15 cellular contexts compared by ENCODE assay signal in the genomic region with DNA sequence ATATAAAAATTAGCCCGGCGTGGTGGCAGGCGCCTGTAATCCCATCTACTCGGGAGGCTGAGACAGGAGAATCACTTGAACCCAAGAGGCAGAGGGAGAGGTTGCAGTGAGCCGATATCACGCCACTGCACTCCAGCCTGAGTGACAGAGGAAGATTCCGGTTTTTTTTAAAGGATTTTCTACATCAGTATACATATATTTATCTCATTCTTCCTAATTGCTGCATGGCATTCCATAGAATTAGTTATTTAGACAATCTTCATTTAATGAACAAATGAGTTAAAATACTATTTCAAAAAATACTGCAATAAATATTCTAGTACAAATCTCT. TPM values are rescaled to one million over a fixed set of nuclear protein-coding genes. Genes with fewer than 3 reads are reported as not detected.
A peak's percentile ranks its signal among the peaks of the same experiment; 100 is the strongest.
DNase-seq lines count a peak whose midpoint lies in the region; ATAC-seq and TF ChIP-seq lines count a peak whose summit lies in the region.
"Had no signal": no experiment of that assay in that cellular context is flagged by ENCODE, and none has a peak within 500 bp of the region (broad histone marks: within the 10 kb centered on the region; RNA-seq: fewer than 3 reads in every experiment).

No MANE protein-coding gene starts in this region.

- POLR2A ChIA-PET in activated CD4-positive, alpha-beta T cell treated with anti-CD3 and anti-CD28 coated beads, Interleukin-2, amount 10 ng/mL, durations not matched to agents 7 days and 5 days (lab: Charles Lee), result interaction anchor here (0.6 kb wide), 1 partner anchor 11 kb away, joined by 3 read pairs; no protein-coding TSS in a partner anchor

- no peaks in the 10 kb centered on the region for H3K9me3 Mint-ChIP-seq in activated CD4-positive, alpha-beta T cell treated with anti-CD3 and anti-CD28 coated beads, Interleukin-2, amount 10 ng/mL, durations not matched to agents 7 days and 5 days
- peaks cover 0 to 7% (median 6%) of the 10 kb centered on the region in 5 experiments for H3K9me3 Mint-ChIP-seq in brain
- H3K9me3 Mint-ChIP-seq: central memory CD8-positive, alpha-beta T cell had no signal

- H3F3A ChIP-seq in Loucy (ENCODE audit: low read depth), result 0 out of 2 replicates have a peak, but pooled peaks cover 2% of the 10 kb centered on the region

- peaks cover 85% of the 10 kb centered on the region for H3K79me2 ChIP-seq in Loucy (ENCODE audit: insufficient read depth, low read length)

- no peaks in the 10 kb centered on the region for H3K9me2 ChIP-seq in Loucy (replicated peaks; ENCODE audit: low read depth, low read length)

- H3K4me1 Mint-ChIP-seq in activated CD4-positive, alpha-beta T cell treated with anti-CD3 and anti-CD28 coated beads, Interleukin-2, amount 10 ng/mL, durations not matched to agents 7 days and 5 days, result peaks cover 58% of the 10 kb centered on the region
- peaks cover 45% of the 10 kb centered on the region for H3K4me1 Mint-ChIP-seq in brain

- H3K9me3 ChIP-seq in Loucy (ENCODE audit: insufficient read depth, low read depth, low read length) (no peaks in the 10 kb centered on the region), gastrocnemius medialis (no peaks in the 10 kb centered on the region)
- H3K9me3 ChIP-seq: left lung, tibial nerve had no signal

- ATAC-seq in gastrocnemius medialis (no peak), HG02588 (IDR thresholded peaks at IDR 0.05; ENCODE audit: unreplicated experiment) (no peak)
- ATAC-seq: left lung had no signal

- no peaks in the 10 kb centered on the region for H3K27me3 ChIP-seq in Loucy (ENCODE audit: insufficient read depth, low read length, poor library complexity, severe bottlenecking)
- H3K27me3 ChIP-seq in gastrocnemius medialis, result no peaks in the 10 kb centered on the region
- H3K27me3 ChIP-seq: left lung, tibial nerve had no signal

- H3K4me3 ChIP-seq in Loucy (ENCODE audit: low read length, poor library complexity, severe bottlenecking), result peak overlapping the region; percentile 93
- no peak overlapping the region for H3K4me3 ChIP-seq in gastrocnemius medialis

- H3K4me2 ChIP-seq in Loucy (ENCODE audit: low read depth, low read length, poor library complexity, severe bottlenecking), result peak overlapping the region; percentile 98

- peak overlapping the region; percentile 94 for H3K9ac ChIP-seq in Loucy (ENCODE audit: low read depth, low read length, poor library complexity, severe bottlenecking)

- peak overlapping the region; percentile 92 to 99 (median 94) for H3K27ac ChIP-seq in gastrocnemius medialis
- H3K27ac ChIP-seq: tibial nerve had no signal

- intact Hi-C loops in gastrocnemius medialis (cut with DNase I; ENCODE audit: low total_unique reads), result no loop called here

- DNase-seq in activated CD4-positive, alpha-beta T cell treated with anti-CD3 and anti-CD28 coated beads, Interleukin-2, amount 10 ng/mL, durations not matched to agents 7 days and 5 days, result no peak
- no peak for DNase-seq in activated CD4-positive, alpha-beta T cell treated with anti-CD3 and anti-CD28 coated beads for 48 hours
- DNase-seq in gastrocnemius medialis, result no peak
- DNase-seq in stimulated activated CD4-positive, alpha-beta T cell treated with anti-CD3 and anti-CD28 coated beads, Interleukin-1b, Interleukin-23, amount 100 ng/mL, for 48 hours, result no peak
- no peak for DNase-seq in MV-4-11 (lab: John Stamatoyannopoulos, UW)
- DNase-seq: left lung, NCI-H1417 treated with DMSO at 0.1 percent for 48 hours, NCI-H526, occipital lobe, Right ventricle myocardium superior had no signal

- TF ChIP-seq CTCF in Loucy (conservative IDR thresholded peaks at IDR 0.05; ENCODE audit: low read length) (no peak), brain (conservative IDR thresholded peaks at IDR 0.05) (no peak), gastrocnemius medialis (IDR thresholded peaks at IDR 0.05 in 4 of 5, conservative IDR thresholded peaks at IDR 0.05 in 1 of 5) (no peak)

- in situ Hi-C loops in gastrocnemius medialis (cut with MboI; ENCODE audit: low sequenced_read_pairs in 4 of 4), result no loop called here

- H3K27me3 Mint-ChIP-seq in activated CD4-positive, alpha-beta T cell treated with anti-CD3 and anti-CD28 coated beads, Interleukin-2, amount 10 ng/mL, durations not matched to agents 7 days and 5 days, result no peaks in the 10 kb centered on the region
- peaks cover 13% of the 10 kb centered on the region for H3K27me3 Mint-ChIP-seq in brain
- H3K27me3 Mint-ChIP-seq: central memory CD8-positive, alpha-beta T cell had no signal

- peaks cover 5% of the 10 kb centered on the region for H3K36me3 Mint-ChIP-seq in activated CD4-positive, alpha-beta T cell treated with anti-CD3 and anti-CD28 coated beads, Interleukin-2, amount 10 ng/mL, durations not matched to agents 7 days and 5 days (ENCODE audit: low read depth)
- peaks cover 16% of the 10 kb centered on the region for H3K36me3 Mint-ChIP-seq in brain

- H4K20me1 ChIP-seq in Loucy (ENCODE audit: insufficient read depth, low read length, poor library complexity, severe bottlenecking), result peaks cover 26% of the 10 kb centered on the region

- CTCF ChIA-PET in activated CD4-positive, alpha-beta T cell treated with anti-CD3 and anti-CD28 coated beads, Interleukin-2, amount 10 ng/mL, durations not matched to agents 7 days and 5 days (lab: Charles Lee), result interaction anchor here (0.7 to 1.5 kb wide), 3 partner anchors 10 to 30 kb away, joined by 3 to 8 read pairs (median 3); no protein-coding TSS in a partner anchor

- H3K36me3 ChIP-seq in Loucy (ENCODE audit: insufficient read depth, low read length) (no peaks in the 10 kb centered on the region), gastrocnemius medialis (no peaks in the 10 kb centered on the region)
- H3K36me3 ChIP-seq: tibial nerve had no signal

- H3K27ac Mint-ChIP-seq in activated CD4-positive, alpha-beta T cell treated with anti-CD3 and anti-CD28 coated beads, Interleukin-2, amount 10 ng/mL, durations not matched to agents 7 days and 5 days, result no peak overlapping the region
- H3K27ac Mint-ChIP-seq in brain, result peak overlapping the region in 2 of 5 experiments; percentile 83 to 90

- no peak for TF ChIP-seq POLR2A in gastrocnemius medialis (IDR thresholded peaks at IDR 0.05)

- H3K4me3 Mint-ChIP-seq in activated CD4-positive, alpha-beta T cell treated with anti-CD3 and anti-CD28 coated beads, Interleukin-2, amount 10 ng/mL, durations not matched to agents 7 days and 5 days, result peak overlapping the region; percentile 94
- H3K4me3 Mint-ChIP-seq in brain, result peak overlapping the region; percentile 75 to 100 (median 97)

- H3K4me1 ChIP-seq in Loucy (ENCODE audit: insufficient read depth, low read length, poor library complexity, severe bottlenecking) (peaks cover 26% of the 10 kb centered on the region), gastrocnemius medialis (peaks cover 42 to 53% of the 10 kb centered on the region in 2 donors)

- H2AFZ ChIP-seq in Loucy (ENCODE audit: low read length), result no peak overlapping the region

RNA-seq across cellular contexts. Expression of gene GTF3C2, which starts 2.0 kb away (rescaled TPM):
- 10 to 100 TPM; 54.3 to 59.0 TPM for total RNA-seq in activated CD4-positive, alpha-beta T cell treated with anti-CD3 and anti-CD28 coated beads, Interleukin-2, amount 10 ng/mL, durations not matched to agents 7 days and 5 days
- 35.9 TPM for polyA plus RNA-seq in brain (ENCODE audit: insufficient read depth, low read depth, low replicate concordance)
- 10 to 100 TPM; 25.3 to 45.6 (median 40.5) TPM for total RNA-seq in gastrocnemius medialis

RNA-seq across cellular contexts. Expression of gene EIF2B4, which starts 15.6 kb away (rescaled TPM):
- 10 to 100 TPM; 40.9 to 42.2 TPM for total RNA-seq in activated CD4-positive, alpha-beta T cell treated with anti-CD3 and anti-CD28 coated beads, Interleukin-2, amount 10 ng/mL, durations not matched to agents 7 days and 5 days
- polyA plus RNA-seq in brain (ENCODE audit: insufficient read depth, low read depth, low replicate concordance), result 43.6 TPM
- 10 to 100 TPM; 50.5 to 57.9 (median 53.8) TPM for total RNA-seq in gastrocnemius medialis

RNA-seq across cellular contexts. Expression of gene SNX17, which starts 15.9 kb away (rescaled TPM):
- total RNA-seq in activated CD4-positive, alpha-beta T cell treated with anti-CD3 and anti-CD28 coated beads, Interleukin-2, amount 10 ng/mL, durations not matched to agents 7 days and 5 days, result 100 to 1,000 TPM; 109 to 120 TPM
- 112 TPM for polyA plus RNA-seq in brain (ENCODE audit: insufficient read depth, low read depth, low replicate concordance)
- total RNA-seq in gastrocnemius medialis, result 10 to 100 TPM; 47.2 to 91.5 (median 56.3) TPM

RNA-seq across cellular contexts. Expression of gene ZNF513, which starts 26.0 kb away (rescaled TPM):
- 10 to 100 TPM; 14.3 to 15.4 TPM for total RNA-seq in activated CD4-positive, alpha-beta T cell treated with anti-CD3 and anti-CD28 coated beads, Interleukin-2, amount 10 ng/mL, durations not matched to agents 7 days and 5 days
- 15.3 TPM for polyA plus RNA-seq in brain (ENCODE audit: insufficient read depth, low read depth, low replicate concordance)
- total RNA-seq in gastrocnemius medialis, result 1 to 10 TPM; 2.0 to 7.6 (median 4.5) TPM

RNA-seq across cellular contexts. Expression of gene MPV17, which starts 31.7 kb away (rescaled TPM):
- total RNA-seq in activated CD4-positive, alpha-beta T cell treated with anti-CD3 and anti-CD28 coated beads, Interleukin-2, amount 10 ng/mL, durations not matched to agents 7 days and 5 days, result 10 to 100 TPM; 80.8 to 83.6 TPM
- polyA plus RNA-seq in brain (ENCODE audit: insufficient read depth, low read depth, low replicate concordance), result 92.8 TPM
- total RNA-seq in gastrocnemius medialis, result 10 to 100 TPM in 3 of 4 donors, 1 to 10 TPM in 1; 9.9 to 16.0 (median 11.5) TPM
